In genomic region chr12:95582230-95583058, GRCh38 we compare ENCODE assay signal across 8 cellular contexts. TPM values are rescaled to one million over a fixed set of nuclear protein-coding genes. Genes with fewer than 3 reads are reported as not detected.
A peak's percentile ranks its signal among the peaks of the same experiment; 100 is the strongest.
DNase-seq lines count a peak whose midpoint lies in the region; ATAC-seq, FAIRE-seq and TF ChIP-seq lines count a peak whose summit lies in the region.

No MANE protein-coding gene starts in this region.

- DNase-seq in AG10803 (ENCODE audit: low read depth) (peak; percentile 52), NCI-H1092 (lab: John Stamatoyannopoulos, UW) (peak; percentile 22), adrenal gland (no peak), kidney (no peak), GM19239 (ENCODE audit: insufficient read length, low spot score) (no peak), omental fat pad (ENCODE audit: low spot score) (no peak), NK-92 (lab: John Stamatoyannopoulos, UW; ENCODE audit: unreplicated experiment) (no peak)

- peaks cover 4% of the 10 kb centered on the region for H3K27me3 ChIP-seq in adrenal gland

- peak; percentile 64 for TF ChIP-seq CTCF in AG10803 (conservative IDR thresholded peaks at IDR 0.05; ENCODE audit: low read length)
- peak; percentile 12 to 53 (median 45) for TF ChIP-seq CTCF in adrenal gland (IDR thresholded peaks at IDR 0.05)
- TF ChIP-seq CTCF in kidney (IDR thresholded peaks at IDR 0.05; ENCODE audit: borderline replicate concordance, extremely low read depth, insufficient read depth) = peak; percentile 64
- TF ChIP-seq CTCF in omental fat pad (IDR thresholded peaks at IDR 0.05) = no peak

- H3K4me3 ChIP-seq in AG10803 (ENCODE audit: low read length) (no peak overlapping the region), adrenal gland (no peak overlapping the region), kidney (ENCODE audit: low read length in 2 of 2) (no peak overlapping the region)

- intact Hi-C loops in adrenal gland (cut with DNase I) = loop anchor here (5.0 to 10.0 kb wide), 2 partner anchors 230 to 232 kb away; no protein-coding TSS in a partner anchor
- intact Hi-C loops in kidney (cut with DNase I) = no loop called here

- WGBS in adrenal gland, 4 donors = 44 to 53% (median 46%) methylated on average over 8 of the region's 8 CpGs

- H3K4me1 ChIP-seq in adrenal gland (replicated peaks in 1 of 2) (no peaks in the 10 kb centered on the region), kidney (ENCODE audit: control insufficient read depth in 1 of 2, insufficient read depth in 1 of 2, low read depth in 1 of 2, low read length in 2 of 2) (no peaks in the 10 kb centered on the region)

- H3K27ac ChIP-seq in adrenal gland (no peak overlapping the region), kidney (ENCODE audit: low read depth in 2 of 2, low read length in 2 of 2) (no peak overlapping the region)

- TF ChIP-seq POLR2A in adrenal gland (IDR thresholded peaks at IDR 0.05) = no peak

- H3K9ac ChIP-seq in kidney (ENCODE audit: low read length in 2 of 2) = no peak overlapping the region

- FAIRE-seq in kidney (lab: Jason Lieb, UNC) = peak; percentile 87
- FAIRE-seq in GM19239 (lab: Jason Lieb, UNC) = no peak

- H3K36me3 ChIP-seq in adrenal gland (replicated peaks in 1 of 2) = no peaks in the 10 kb centered on the region
- H3K36me3 ChIP-seq in kidney (ENCODE audit: control insufficient read depth in 1 of 2, insufficient read depth in 2 of 2, low read length in 2 of 2) = no peaks in the 10 kb centered on the region

- ATAC-seq in HG02642 (IDR thresholded peaks at IDR 0.05; ENCODE audit: poor library complexity, unreplicated experiment) (no peak), omental fat pad (ENCODE audit: low FRiP score) (no peak)

- H3K9me3 ChIP-seq in adrenal gland (replicated peaks in 1 of 3) (no peaks in the 10 kb centered on the region), kidney (ENCODE audit: control insufficient read depth in 1 of 2, low read length in 2 of 2) (no peaks in the 10 kb centered on the region)

RNA-seq across cellular contexts. Expression of gene USP44, which starts 31.2 kb away (rescaled TPM):
- 1 to 10 TPM in 6 of 8 donors, under 1 TPM in 2; 0.69 to 3.0 (median 1.4) TPM for total RNA-seq in adrenal gland
- 1 to 10 TPM in 2 of 3 donors, under 1 TPM in 1; 0.88 to 1.6 (median 1.1) TPM for polyA plus RNA-seq in adrenal gland
- 2.8 TPM for total RNA-seq in kidney
- 0.52 TPM for polyA plus RNA-seq in kidney (ENCODE audit: insufficient read depth, low read depth, low replicate concordance)
- 1 to 10 TPM; 1.3 to 4.7 (median 4.0) TPM for total RNA-seq in omental fat pad

Comparison
In these comparisons a context has a peak if more than half of its experiments do, and no peak if none do; other contexts are left out.
1. DNase-seq: peak in AG10803 (single experiment) and NCI-H1092 (single experiment); none in adrenal gland (0 of 7), kidney (single experiment), GM19239 (single experiment), omental fat pad (single experiment) and NK-92 (single experiment).
2. CTCF ChIP-seq: peak in AG10803 (single experiment), adrenal gland (6 of 6) and kidney (single experiment); none in omental fat pad (0 of 3).